In genomic region chr2:99187011-99187410, GRCh38 we compare ENCODE assay signal across 19 cellular contexts. TPM values are rescaled to one million over a fixed set of nuclear protein-coding genes. Genes with fewer than 3 reads are reported as not detected.
A peak's percentile ranks its signal among the peaks of the same experiment; 100 is the strongest.
DNase-seq lines count a peak whose midpoint lies in the region; ATAC-seq, FAIRE-seq and TF ChIP-seq lines count a peak whose summit lies in the region.
"Had no signal": no experiment of that assay in that cellular context is flagged by ENCODE, and none has a peak within 500 bp of the region (broad histone marks: within the 10 kb centered on the region; RNA-seq: fewer than 3 reads in every experiment).

No MANE protein-coding gene starts in this region.

- no peak for FAIRE-seq in small intestine (lab: Jason Lieb, UNC)
- FAIRE-seq in HTR-8/SVneo (lab: Jason Lieb, UNC) = no peak
- FAIRE-seq: GM12878, GM19239 had no signal

- POLR2A ChIA-PET in naive thymus-derived CD4-positive, alpha-beta T cell (lab: Charles Lee) = no interaction called here

- no peaks in the 10 kb centered on the region for H3K27me3 Mint-ChIP-seq in endodermal cell (ENCODE audit: insufficient read depth)
- H3K27me3 Mint-ChIP-seq in naive thymus-derived CD4-positive, alpha-beta T cell = no peaks in the 10 kb centered on the region
- H3K27me3 Mint-ChIP-seq in activated CD4-positive, alpha-beta T cell treated with anti-CD3 and anti-CD28 coated beads, Interleukin-2, amount 10 ng/mL, durations not matched to agents 24 days and 14 days = no peaks in the 10 kb centered on the region
- H3K27me3 Mint-ChIP-seq: CD4-positive, CD25-positive, alpha-beta regulatory T cell had no signal

- TF ChIP-seq CTCF in AG10803 (conservative IDR thresholded peaks at IDR 0.05; ENCODE audit: low read length) (no peak), endodermal cell (conservative IDR thresholded peaks at IDR 0.05) (no peak)

- intact Hi-C loops in naive thymus-derived CD4-positive, alpha-beta T cell (cut with micrococcal nuclease) = no loop called here
- intact Hi-C loops in activated CD4-positive, alpha-beta T cell treated with anti-CD3 and anti-CD28 coated beads, Interleukin-2, amount 10 ng/mL, durations not matched to agents 24 days and 14 days (cut with micrococcal nuclease) = loop anchor here (10.0 kb wide), 1 partner anchor 1818 kb away; the partner anchor contains the start of gene RPL31

- H3K4me3 Mint-ChIP-seq in endodermal cell = no peak overlapping the region
- no peak overlapping the region for H3K4me3 Mint-ChIP-seq in naive thymus-derived CD4-positive, alpha-beta T cell
- H3K4me3 Mint-ChIP-seq in activated CD4-positive, alpha-beta T cell treated with anti-CD3 and anti-CD28 coated beads, Interleukin-2, amount 10 ng/mL, durations not matched to agents 24 days and 14 days = no peak overlapping the region
- H3K4me3 Mint-ChIP-seq: CD4-positive, CD25-positive, alpha-beta regulatory T cell had no signal

- CTCF ChIA-PET in naive thymus-derived CD4-positive, alpha-beta T cell (lab: Charles Lee) = no interaction called here

- peaks cover 3% of the 10 kb centered on the region for H3K4me1 Mint-ChIP-seq in endodermal cell
- peaks cover 11 to 55% (median 39%) of the 10 kb centered on the region in 7 donors for H3K4me1 Mint-ChIP-seq in naive thymus-derived CD4-positive, alpha-beta T cell
- peaks cover 15% of the 10 kb centered on the region for H3K4me1 Mint-ChIP-seq in activated CD4-positive, alpha-beta T cell treated with anti-CD3 and anti-CD28 coated beads, Interleukin-2, amount 10 ng/mL, durations not matched to agents 24 days and 14 days

- peaks cover 49% of the 10 kb centered on the region for H3K36me3 Mint-ChIP-seq in endodermal cell (ENCODE audit: low read depth)
- peaks cover 10 to 33% (median 17%) of the 10 kb centered on the region in 5 donors for H3K36me3 Mint-ChIP-seq in naive thymus-derived CD4-positive, alpha-beta T cell
- H3K36me3 Mint-ChIP-seq in activated CD4-positive, alpha-beta T cell treated with anti-CD3 and anti-CD28 coated beads, Interleukin-2, amount 10 ng/mL, durations not matched to agents 24 days and 14 days (ENCODE audit: low read depth) = peaks cover 27% of the 10 kb centered on the region

- H3K9me3 ChIP-seq in endodermal cell (ENCODE audit: control insufficient read depth, low read length) = peaks cover 7% of the 10 kb centered on the region
- no peaks in the 10 kb centered on the region for H3K9me3 ChIP-seq in naive thymus-derived CD4-positive, alpha-beta T cell (ENCODE audit: control insufficient read depth in 2 of 3, low read length in 3 of 3)
- no peaks in the 10 kb centered on the region for H3K9me3 ChIP-seq in small intestine (ENCODE audit: control insufficient read depth, low read depth)
- H3K9me3 ChIP-seq: BE2C, HAP-1 had no signal

- no peak for ATAC-seq in naive thymus-derived CD4-positive, alpha-beta T cell
- ATAC-seq: GM12878 had no signal

- H3K4me3 ChIP-seq in AG10803 (ENCODE audit: low read length) (no peak overlapping the region), endodermal cell (ENCODE audit: low read length) (no peak overlapping the region), small intestine (ENCODE audit: low read depth in 1 of 2, low read length in 2 of 2) (no peak overlapping the region)
- H3K4me3 ChIP-seq in naive thymus-derived CD4-positive, alpha-beta T cell (ENCODE audit: low read length) = no peak overlapping the region
- H3K4me3 ChIP-seq: GM12878, GM23248, HAP-1 had no signal

- DNase-seq in AG10803 (ENCODE audit: low read depth) (peak; percentile 40), HT1080 (ENCODE audit: low read depth) (peak; percentile 11), endodermal cell (no peak), small intestine (no peak), HTR-8/SVneo (ENCODE audit: insufficient read length, low spot score) (no peak), GM19238 (ENCODE audit: insufficient read length, low spot score) (no peak)
- no peak for DNase-seq in naive thymus-derived CD4-positive, alpha-beta T cell
- no peak for DNase-seq in activated CD4-positive, alpha-beta T cell treated with anti-CD3 and anti-CD28 coated beads, Interleukin-2, amount 10 ng/mL, durations not matched to agents 24 days and 14 days
- DNase-seq: 8988T; BE2C; C1 segment of cervical spinal cord; Calu3; CD4-positive, CD25-positive, alpha-beta regulatory T cell; DMS79 treated with DMSO at 0.1 percent for 48 hours; EL; GM23248 had no signal

- H3K27ac ChIP-seq in endodermal cell (ENCODE audit: low read depth, low read length) (no peak overlapping the region), small intestine (ENCODE audit: low read depth in 1 of 2, low read length in 1 of 2) (no peak overlapping the region)
- peak overlapping the region; percentile 16 for H3K27ac ChIP-seq in naive thymus-derived CD4-positive, alpha-beta T cell (ENCODE audit: low read depth, low read length)
- H3K27ac ChIP-seq: GM23248 had no signal

- H3K27me3 ChIP-seq in endodermal cell (ENCODE audit: control insufficient read depth, insufficient read depth, low read length, poor library complexity, severe bottlenecking) (no peaks in the 10 kb centered on the region), small intestine (ENCODE audit: control insufficient read depth in 2 of 2, insufficient read depth in 2 of 2, low read length in 2 of 2) (no peaks in the 10 kb centered on the region)
- H3K27me3 ChIP-seq in naive thymus-derived CD4-positive, alpha-beta T cell (ENCODE audit: control insufficient read depth in 2 of 2, insufficient read depth in 2 of 2, low read length in 2 of 2) = no peaks in the 10 kb centered on the region
- H3K27me3 ChIP-seq: BE2C had no signal

- peaks cover 41% of the 10 kb centered on the region for H3K36me3 ChIP-seq in endodermal cell (ENCODE audit: control insufficient read depth, insufficient read depth, low read length)
- peaks cover 0 to 42% (median 2%) of the 10 kb centered on the region in 3 experiments for H3K36me3 ChIP-seq in naive thymus-derived CD4-positive, alpha-beta T cell (ENCODE audit: control insufficient read depth in 2 of 3, insufficient read depth in 3 of 3, low read length in 3 of 3)
- H3K36me3 ChIP-seq in small intestine (ENCODE audit: control insufficient read depth in 2 of 2, insufficient read depth in 2 of 2, low read length in 2 of 2) = peaks cover 0 to 7% of the 10 kb centered on the region in 2 donors

- H3K27ac Mint-ChIP-seq in endodermal cell = peak overlapping the region; percentile 9
- H3K27ac Mint-ChIP-seq in naive thymus-derived CD4-positive, alpha-beta T cell = peak overlapping the region in 1 of 9 donors; percentile 55
- no peak overlapping the region for H3K27ac Mint-ChIP-seq in activated CD4-positive, alpha-beta T cell treated with anti-CD3 and anti-CD28 coated beads, Interleukin-2, amount 10 ng/mL, durations not matched to agents 24 days and 14 days
- H3K27ac Mint-ChIP-seq: CD4-positive, CD25-positive, alpha-beta regulatory T cell had no signal

- H3K9me3 Mint-ChIP-seq in endodermal cell = peaks cover 3% of the 10 kb centered on the region
- peaks cover 0 to 1% (median 0%) of the 10 kb centered on the region in 11 donors for H3K9me3 Mint-ChIP-seq in naive thymus-derived CD4-positive, alpha-beta T cell
- H3K9me3 Mint-ChIP-seq in activated CD4-positive, alpha-beta T cell treated with anti-CD3 and anti-CD28 coated beads, Interleukin-2, amount 10 ng/mL, durations not matched to agents 24 days and 14 days = no peaks in the 10 kb centered on the region
- H3K9me3 Mint-ChIP-seq: CD4-positive, CD25-positive, alpha-beta regulatory T cell had no signal

- H3K4me1 ChIP-seq in endodermal cell (ENCODE audit: control insufficient read depth, insufficient read depth, low read length) = no peaks in the 10 kb centered on the region
- peaks cover under 1 to 1% of the 10 kb centered on the region in 2 donors for H3K4me1 ChIP-seq in naive thymus-derived CD4-positive, alpha-beta T cell (ENCODE audit: control insufficient read depth in 2 of 2, insufficient read depth in 2 of 2, low read length in 2 of 2)
- H3K4me1 ChIP-seq in small intestine (ENCODE audit: control insufficient read depth in 2 of 2, insufficient read depth in 1 of 2, low read depth in 1 of 2, low read length in 1 of 2) = no peaks in the 10 kb centered on the region
- H3K4me1 ChIP-seq: BE2C had no signal

- H3K9ac ChIP-seq in endodermal cell (ENCODE audit: extremely low read depth, low read length, poor library complexity, severe bottlenecking) = no peak overlapping the region
- H3K9ac ChIP-seq: GM23248 had no signal

RNA-seq across cellular contexts. Expression of gene MRPL30, which starts 6.0 kb away (rescaled TPM):
- total RNA-seq in HT1080 (2014; rRNA removed; shearing (Covaris generic)) = 50.1 and 57.3 TPM in 2 replicates
- polyA plus RNA-seq in HT1080 (2015; cell fraction: cytosol; rRNA removed) = 36.9 and 47.0 TPM in 2 replicates
- polyA plus RNA-seq in HT1080 (2015; cell fraction: nucleus; rRNA removed) = 31.1 and 31.8 TPM in 2 replicates
- 10 to 100 TPM; 39.8 to 46.1 TPM for total RNA-seq in endodermal cell
- polyA plus RNA-seq in endodermal cell (2013, experiment 1 of 2) = 51.2 TPM
- 47.2 TPM for polyA plus RNA-seq in endodermal cell (2013, experiment 2 of 2)
- 10 to 100 TPM; 16.1 to 26.0 (median 21.9) TPM for total RNA-seq in naive thymus-derived CD4-positive, alpha-beta T cell
- 10 to 100 TPM; 19.3 to 20.5 TPM for polyA plus RNA-seq in naive thymus-derived CD4-positive, alpha-beta T cell
- 10 to 100 TPM; 19.7 to 27.9 (median 20.1) TPM for polyA plus RNA-seq in small intestine
- total RNA-seq in activated CD4-positive, alpha-beta T cell treated with anti-CD3 and anti-CD28 coated beads, Interleukin-2, amount 10 ng/mL, durations not matched to agents 24 days and 14 days = 29.0 and 31.2 TPM in 2 replicates

RNA-seq across cellular contexts. Expression of gene MITD1, which starts 6.2 kb away (rescaled TPM):
- total RNA-seq in HT1080 (2014; rRNA removed; shearing (Covaris generic)) = 21.0 and 21.4 TPM in 2 replicates
- polyA plus RNA-seq in HT1080 (2015; cell fraction: cytosol; rRNA removed) = 26.7 and 28.9 TPM in 2 replicates
- polyA plus RNA-seq in HT1080 (2015; cell fraction: nucleus; rRNA removed) = 50.6 and 58.2 TPM in 2 replicates
- 10 to 100 TPM; 39.2 to 47.3 TPM for total RNA-seq in endodermal cell
- 45.1 TPM for polyA plus RNA-seq in endodermal cell (2013, experiment 1 of 2)
- 42.1 TPM for polyA plus RNA-seq in endodermal cell (2013, experiment 2 of 2)
- total RNA-seq in naive thymus-derived CD4-positive, alpha-beta T cell = 10 to 100 TPM; 26.8 to 80.5 (median 73.8) TPM
- polyA plus RNA-seq in naive thymus-derived CD4-positive, alpha-beta T cell = 10 to 100 TPM; 44.6 to 52.2 TPM
- 10 to 100 TPM; 27.6 to 38.2 (median 30.5) TPM for polyA plus RNA-seq in small intestine
- total RNA-seq in activated CD4-positive, alpha-beta T cell treated with anti-CD3 and anti-CD28 coated beads, Interleukin-2, amount 10 ng/mL, durations not matched to agents 24 days and 14 days = 49.9 and 52.8 TPM in 2 replicates

RNA-seq across cellular contexts. Expression of gene LIPT1, which starts 32.2 kb away (rescaled TPM):
- 6.6 and 7.8 TPM in 2 replicates for total RNA-seq in HT1080 (2014; rRNA removed; shearing (Covaris generic))
- 10.5 and 13.7 TPM in 2 replicates for polyA plus RNA-seq in HT1080 (2015; cell fraction: cytosol; rRNA removed)
- 20.9 and 21.1 TPM in 2 replicates for polyA plus RNA-seq in HT1080 (2015; cell fraction: nucleus; rRNA removed)
- total RNA-seq in endodermal cell = 10 to 100 TPM in 1 of 2 donors, 1 to 10 TPM in 1; 8.0 to 12.2 TPM
- 11.6 TPM for polyA plus RNA-seq in endodermal cell (2013, experiment 1 of 2)
- 7.5 TPM for polyA plus RNA-seq in endodermal cell (2013, experiment 2 of 2)
- 10 to 100 TPM in 4 of 5 experiments, 1 to 10 TPM in 1; 7.7 to 24.1 (median 15.9) TPM for total RNA-seq in naive thymus-derived CD4-positive, alpha-beta T cell
- 10 to 100 TPM; 21.2 to 28.6 TPM for polyA plus RNA-seq in naive thymus-derived CD4-positive, alpha-beta T cell
- polyA plus RNA-seq in small intestine = 10 to 100 TPM in 2 of 3 donors, 1 to 10 TPM in 1; 7.0 to 13.2 (median 10.3) TPM
- 3.3 and 3.9 TPM in 2 replicates for total RNA-seq in activated CD4-positive, alpha-beta T cell treated with anti-CD3 and anti-CD28 coated beads, Interleukin-2, amount 10 ng/mL, durations not matched to agents 24 days and 14 days

RNA-seq across cellular contexts. Expression of gene TSGA10, which starts 32.3 kb away (rescaled TPM):
- 2.8 and 6.7 TPM in 2 replicates for total RNA-seq in HT1080 (2014; rRNA removed; shearing (Covaris generic))
- 1.2 and 1.7 TPM in 2 replicates for polyA plus RNA-seq in HT1080 (2015; cell fraction: cytosol; rRNA removed)
- 3.3 and 35.8 TPM in 2 replicates for polyA plus RNA-seq in HT1080 (2015; cell fraction: nucleus; rRNA removed)
- total RNA-seq in endodermal cell = 10 to 100 TPM in 1 of 2 donors, 1 to 10 TPM in 1; 7.8 to 12.4 TPM
- 4.5 TPM for polyA plus RNA-seq in endodermal cell (2013, experiment 1 of 2)
- 3.3 TPM for polyA plus RNA-seq in endodermal cell (2013, experiment 2 of 2)
- total RNA-seq in naive thymus-derived CD4-positive, alpha-beta T cell = 10 to 100 TPM in 3 of 5 experiments, 1 to 10 TPM in 2; 3.5 to 31.7 (median 12.6) TPM
- 10 to 100 TPM; 18.6 to 29.5 TPM for polyA plus RNA-seq in naive thymus-derived CD4-positive, alpha-beta T cell
- polyA plus RNA-seq in small intestine = 1 to 10 TPM; 2.2 to 2.3 (median 2.2) TPM
- 3.2 and 3.7 TPM in 2 replicates for total RNA-seq in activated CD4-positive, alpha-beta T cell treated with anti-CD3 and anti-CD28 coated beads, Interleukin-2, amount 10 ng/mL, durations not matched to agents 24 days and 14 days

RNA-seq across cellular contexts. Expression of gene C2orf15, which starts 45.5 kb away (rescaled TPM):
- 0.23 TPM in 2 replicates for total RNA-seq in HT1080 (2014; rRNA removed; shearing (Covaris generic))
- polyA plus RNA-seq in HT1080 (2015; cell fraction: cytosol; rRNA removed) = 0.20 and 0.44 TPM in 2 replicates
- polyA plus RNA-seq in HT1080 (2015; cell fraction: nucleus; rRNA removed) = 0.08 and 0.51 TPM in 2 replicates
- total RNA-seq in endodermal cell = 1 to 10 TPM; 3.1 to 6.5 TPM
- 2.0 TPM for polyA plus RNA-seq in endodermal cell (2013, experiment 1 of 2)
- polyA plus RNA-seq in endodermal cell (2013, experiment 2 of 2) = 1.9 TPM
- 1 to 10 TPM in 4 of 5 experiments, under 1 TPM in 1; 0.48 to 3.8 (median 3.1) TPM for total RNA-seq in naive thymus-derived CD4-positive, alpha-beta T cell
- 1 to 10 TPM; 7.2 to 7.8 TPM for polyA plus RNA-seq in naive thymus-derived CD4-positive, alpha-beta T cell
- 1 to 10 TPM; 1.4 to 5.6 (median 4.9) TPM for polyA plus RNA-seq in small intestine
- total RNA-seq in activated CD4-positive, alpha-beta T cell treated with anti-CD3 and anti-CD28 coated beads, Interleukin-2, amount 10 ng/mL, durations not matched to agents 24 days and 14 days = 0.26 and 0.40 TPM in 2 replicates
- total RNA-seq: GM23248 had no signal
- polyA plus RNA-seq: GM23248 had no signal

Comparison
In these comparisons a context has a peak if more than half of its experiments do, and no peak if none do; other contexts are left out.
1. DNase-seq: peak in AG10803 (single experiment) and HT1080 (single experiment); none in endodermal cell (single experiment), naive thymus-derived CD4-positive, alpha-beta T cell (0 of 9), small intestine (single experiment), HTR-8/SVneo (single experiment), GM19238 (single experiment) and activated CD4-positive, alpha-beta T cell treated with anti-CD3 and anti-CD28 coated beads, Interleukin-2, amount 10 ng/mL, durations not matched to agents 24 days and 14 days (single experiment).